19 cellular contexts compared by ENCODE assay signal in genomic region chr5:68476854-68477253, GRCh38.
DNase-seq lines count a peak whose midpoint lies in the region; ATAC-seq, FAIRE-seq and TF ChIP-seq lines count a peak whose summit lies in the region.
"Had no signal": no experiment of that assay in that cellular context is flagged by ENCODE, and none has a peak within 500 bp of the region (broad histone marks: within the 10 kb centered on the region; RNA-seq: fewer than 3 reads in every experiment).

No MANE protein-coding gene starts in this region.

- no peaks in the 10 kb centered on the region for H3K9me3 Mint-ChIP-seq in activated CD4-positive, alpha-beta T cell treated with anti-CD3 and anti-CD28 coated beads, Interleukin-2, amount 10 ng/mL, durations not matched to agents 7 days and 5 days
- H3K9me3 Mint-ChIP-seq: immature natural killer cell had no signal

- H3K4me1 ChIP-seq in BE2C (peaks cover 2% of the 10 kb centered on the region; the same call in 1 of the 2 replicates), H1 (replicated peaks in 1 of 4; ENCODE audit: control insufficient read depth in 3 of 4, insufficient read depth in 4 of 4, low read length in 3 of 4) (no peaks in the 10 kb centered on the region), right lobe of liver (no peaks in the 10 kb centered on the region)

- no peak overlapping the region; the same call in 1 of the 2 replicates for H2BK12ac ChIP-seq in H1 (ENCODE audit: low read depth, low read length)

- H3K14ac ChIP-seq in H1 (ENCODE audit: insufficient read length), result no peak overlapping the region

- H3K79me2 ChIP-seq in H1 (ENCODE audit: control insufficient read depth in 1 of 2, insufficient read depth in 2 of 2, low read length in 2 of 2), result no peaks in the 10 kb centered on the region

- no peak overlapping the region for H3K9ac ChIP-seq in H1 (replicated peaks in 1 of 4; ENCODE audit: extremely low read depth in 1 of 4, low read depth in 3 of 4, low read length in 3 of 4)

- H3K23me2 ChIP-seq in H1 (ENCODE audit: low read depth, low read length), result no peaks in the 10 kb centered on the region; the same call in 1 of the 2 replicates

- H3K36me3 ChIP-seq in BE2C, result no peaks in the 10 kb centered on the region
- no peaks in the 10 kb centered on the region for H3K36me3 ChIP-seq in H1 (ENCODE audit: control insufficient read depth in 2 of 4, insufficient read depth in 4 of 4, low read length in 3 of 4)
- H3K36me3 ChIP-seq in right lobe of liver, result no peaks in the 10 kb centered on the region

- H4K5ac ChIP-seq in H1 (ENCODE audit: insufficient read length, low read depth, low read length), result no peak overlapping the region

- CTCF ChIA-PET in H1 (lab: Charles Lee; ENCODE audit: partially characterized antibody), result interaction anchor here (0.7 to 1.3 kb wide), 4 partner anchors 11 to 191 kb away, joined by 3 to 4 read pairs (median 3); no protein-coding TSS in a partner anchor
- CTCF ChIA-PET in activated CD4-positive, alpha-beta T cell treated with anti-CD3 and anti-CD28 coated beads, Interleukin-2, amount 10 ng/mL, durations not matched to agents 7 days and 5 days (lab: Charles Lee), result no interaction called here

- H3K27me3 ChIP-seq in BE2C (no peaks in the 10 kb centered on the region), H1 (replicated peaks in 1 of 4; ENCODE audit: control insufficient read depth in 3 of 4, extremely low read depth in 1 of 4, insufficient read depth in 3 of 4, low read length in 3 of 4) (no peaks in the 10 kb centered on the region), right lobe of liver (no peaks in the 10 kb centered on the region)

- no peaks in the 10 kb centered on the region for H3K36me3 Mint-ChIP-seq in activated CD4-positive, alpha-beta T cell treated with anti-CD3 and anti-CD28 coated beads, Interleukin-2, amount 10 ng/mL, durations not matched to agents 7 days and 5 days (ENCODE audit: low read depth)
- H3K36me3 Mint-ChIP-seq: immature natural killer cell had no signal

- TF ChIP-seq POLR2A in H1 (IDR thresholded peaks at IDR 0.05; ENCODE audit: control extremely low read depth in 1 of 2, low read depth in 2 of 2, low read length in 2 of 2) (no peak), right lobe of liver (IDR thresholded peaks at IDR 0.05) (no peak)

- peak; percentile 54 for TF ChIP-seq CTCF in BE2C (IDR thresholded peaks at IDR 0.05; ENCODE audit: low read depth, low read length)
- TF ChIP-seq CTCF in H1 (IDR thresholded peaks at IDR 0.05; ENCODE audit: control extremely low read depth in 1 of 3, insufficient read depth in 1 of 3, low read depth in 1 of 3, low read length in 3 of 3), result peak; percentile 19 to 35 (median 29); a peak in 3 of 4 replicates
- TF ChIP-seq CTCF in right lobe of liver (IDR thresholded peaks at IDR 0.05), result peak in 3 of 4 donors; percentile 16 to 44 (median 21)

- no peak overlapping the region for H3K56ac ChIP-seq in H1 (replicated peaks; ENCODE audit: insufficient read length, low read depth, low read length)

- no peak overlapping the region for H2BK120ac ChIP-seq in H1 (replicated peaks; ENCODE audit: low read depth, low read length)

- H3K4me2 ChIP-seq in H1 (ENCODE audit: insufficient read depth in 1 of 2, low read depth in 2 of 2, low read length in 2 of 2), result no peak overlapping the region

- H2AFZ ChIP-seq in H1 (ENCODE audit: low read length), result no peak overlapping the region

- POLR2A ChIA-PET in H1 (lab: Charles Lee; ENCODE audit: partially characterized antibody), result no interaction called here
- POLR2A ChIA-PET in activated CD4-positive, alpha-beta T cell treated with anti-CD3 and anti-CD28 coated beads, Interleukin-2, amount 10 ng/mL, durations not matched to agents 7 days and 5 days (lab: Charles Lee), result no interaction called here

- DNase-seq in BE2C (no peak), HT-29 (ENCODE audit: low spot score) (peak; percentile 23), H1 (ENCODE audit: low read depth in 1 of 2, low spot score in 2 of 2) (no peak), right lobe of liver (peak in 1 of 3 donors; percentile 50), NCI-H526 (lab: John Stamatoyannopoulos, UW) (no peak)
- no peak for DNase-seq in stimulated activated CD4-positive, alpha-beta T cell treated with anti-CD3 and anti-CD28 coated beads, Interleukin-12 subunit alpha, Interleukin-12 subunit beta, amount 100 ng/mL, for 4 hours
- DNase-seq in activated CD4-positive, alpha-beta T cell treated with anti-CD3 and anti-CD28 coated beads, Interleukin-2, amount 10 ng/mL, durations not matched to agents 7 days and 5 days, result no peak
- DNase-seq: activated gamma-delta T cell; AML-193; immature natural killer cell; NCI-H1417 treated with DMSO at 0.1 percent for 48 hours; NCI-H2227 treated with DMSO at 0.1 percent for 48 hours; stimulated activated CD4-positive, alpha-beta T cell treated with anti-CD3 and anti-CD28 coated beads, Interleukin-4, amount 100 ng/mL, for 4 hours; T-helper 17 cell had no signal

- no peaks in the 10 kb centered on the region for H4K20me1 ChIP-seq in H1 (replicated peaks in 1 of 2; ENCODE audit: control insufficient read depth in 1 of 2, insufficient read depth in 2 of 2, low read length in 2 of 2)

- ATAC-seq in right lobe of liver (peak; percentile 64 to 96 (median 78)), HG02763 (IDR thresholded peaks at IDR 0.05; ENCODE audit: unreplicated experiment) (no peak)
- ATAC-seq: activated CD4-positive, CD25-positive, alpha-beta regulatory T cell treated with anti-CD3 and anti-CD28 coated beads, Interleukin-2, amount 50 U/mL, for 24 hours; T-helper 17 cell had no signal

- intact Hi-C loops in right lobe of liver (cut with DNase I), result no loop called here

- no peak overlapping the region for H3K4me3 Mint-ChIP-seq in activated CD4-positive, alpha-beta T cell treated with anti-CD3 and anti-CD28 coated beads, Interleukin-2, amount 10 ng/mL, durations not matched to agents 7 days and 5 days
- H3K4me3 Mint-ChIP-seq: immature natural killer cell, T-helper 17 cell had no signal

- H3K79me1 ChIP-seq in H1 (ENCODE audit: low read depth, low read length), result no peaks in the 10 kb centered on the region

- no peak overlapping the region for H4K8ac ChIP-seq in H1 (ENCODE audit: extremely low read depth, insufficient read depth, low read length)

- no peak overlapping the region for H2BK15ac ChIP-seq in H1 (ENCODE audit: low read length)

- no peaks in the 10 kb centered on the region for H3K9me3 ChIP-seq in BE2C
- H3K9me3 ChIP-seq in H1 (ENCODE audit: insufficient read depth in 2 of 2, low read depth in 1 of 2, low read length in 1 of 2), result no peaks in the 10 kb centered on the region; a peak in 1 of 4 replicates
- H3K9me3 ChIP-seq in right lobe of liver, result no peaks in the 10 kb centered on the region

- H3K4me1 Mint-ChIP-seq in activated CD4-positive, alpha-beta T cell treated with anti-CD3 and anti-CD28 coated beads, Interleukin-2, amount 10 ng/mL, durations not matched to agents 7 days and 5 days, result no peaks in the 10 kb centered on the region
- H3K4me1 Mint-ChIP-seq: immature natural killer cell had no signal

- H3K4me3 ChIP-seq in BE2C (ENCODE audit: low read depth, low read length) (no peak overlapping the region), H1 (ENCODE audit: extremely low read depth in 1 of 4, insufficient read depth in 2 of 4, low read depth in 3 of 4, low read length in 4 of 4) (no peak overlapping the region), right lobe of liver (no peak overlapping the region)

- no peak overlapping the region for H2BK20ac ChIP-seq in H1 (ENCODE audit: low read length)

- WGBS in H1 (ENCODE audit: extremely low coverage in 1 of 2, insufficient coverage in 1 of 2, insufficient read length in 1 of 2, insufficient replicate concordance in 2 of 2, low coverage in 1 of 2, low lambda C conversion rate in 2 of 2, missing lambda C conversion rate in 1 of 2), 2 experiments, result 87% methylated on average over 3 of the region's 3 CpGs; no CpG with 5 or more reads in 1 of the 2 experiments
- 93% methylated on average over 2 of the region's 3 CpGs for WGBS in right lobe of liver (ENCODE audit: insufficient coverage, low coverage, low lambda C conversion rate, missing lambda C conversion rate)

- no peak overlapping the region for H2BK5ac ChIP-seq in H1 (ENCODE audit: low read depth, low read length)

- no peak overlapping the region for H3K27ac Mint-ChIP-seq in activated CD4-positive, alpha-beta T cell treated with anti-CD3 and anti-CD28 coated beads, Interleukin-2, amount 10 ng/mL, durations not matched to agents 7 days and 5 days
- H3K27ac Mint-ChIP-seq: immature natural killer cell, T-helper 17 cell had no signal

- H2AK5ac ChIP-seq in H1 (ENCODE audit: low read depth, low read length), result no peak overlapping the region

- no peak overlapping the region for H3K27ac ChIP-seq in H1 (ENCODE audit: low read depth, low read length)
- no peak overlapping the region for H3K27ac ChIP-seq in right lobe of liver

- H4K91ac ChIP-seq in H1 (replicated peaks; ENCODE audit: insufficient read length, low read length), result no peak overlapping the region

- no peak for FAIRE-seq in H1 (lab: Jason Lieb, UNC)
- FAIRE-seq: endometrium, frontal cortex, GM19239 had no signal

- H3K27me3 Mint-ChIP-seq in activated CD4-positive, alpha-beta T cell treated with anti-CD3 and anti-CD28 coated beads, Interleukin-2, amount 10 ng/mL, durations not matched to agents 7 days and 5 days, result peaks cover 2% of the 10 kb centered on the region

- peak; percentile 20 to 38; a peak in 2 of 4 replicates for TF ChIP-seq RAD21 in H1 (IDR thresholded peaks at IDR 0.05 in 1 of 2, conservative IDR thresholded peaks at IDR 0.05 in 1 of 2; ENCODE audit: low read depth in 2 of 2, low read length in 2 of 2)

- no peak overlapping the region for H3K4ac ChIP-seq in H1 (replicated peaks; ENCODE audit: insufficient read length, low read depth, low read length)

- no peak overlapping the region for H3K23ac ChIP-seq in H1 (ENCODE audit: insufficient read length)

- no peak overlapping the region for H3K18ac ChIP-seq in H1 (ENCODE audit: extremely low read depth, low read length)

- no peak for TF ChIP-seq EP300 in H1 (IDR thresholded peaks at IDR 0.05; ENCODE audit: borderline replicate concordance in 1 of 2, low read depth in 2 of 2, low read length in 2 of 2)

TF ChIP-seq in H1, 55 proteins besides CTCF, POLR2A, EP300 and RAD21 (continues in another document):
- TF ChIP-seq SIX5 (IDR thresholded peaks at IDR 0.05; ENCODE audit: low read depth, low read length) (no peak), GABPA (IDR thresholded peaks at IDR 0.05; ENCODE audit: borderline replicate concordance, insufficient read depth, low read length) (no peak), SUZ12 (IDR thresholded peaks at IDR 0.05; ENCODE audit: low read length) (no peak), TBP (IDR thresholded peaks at IDR 0.05; ENCODE audit: low read depth, low read length) (no peak), GTF2F1 (IDR thresholded peaks at IDR 0.05; ENCODE audit: borderline replicate concordance, low read depth, low read length) (no peak), POU5F1 (IDR thresholded peaks at IDR 0.05; ENCODE audit: low read depth, low read length) (no peak), MAFK (IDR thresholded peaks at IDR 0.05; ENCODE audit: low read depth, low read length) (no peak), RBBP5 (IDR thresholded peaks at IDR 0.05; ENCODE audit: borderline replicate concordance, low read depth, low read length) (no peak), CEBPB (IDR thresholded peaks at IDR 0.05; ENCODE audit: low read depth, low read length) (no peak), EGR1 (IDR thresholded peaks at IDR 0.05; ENCODE audit: borderline replicate concordance, low read depth, low read length) (no peak)
